In genomic region chr18:73884868-73885267, GRCh38 we compare ENCODE assay signal across 28 cellular contexts.
"Had no signal": no experiment of that assay in that cellular context is flagged by ENCODE, and none has a peak within 500 bp of the region (broad histone marks: within the 10 kb centered on the region; RNA-seq: fewer than 3 reads in every experiment).

No MANE protein-coding gene starts in this region.

- H3K27me3 ChIP-seq: stomach, suprapubic skin, testis, thyroid gland, tibial artery, tibial nerve, transverse colon, upper lobe of left lung, upper lobe of right lung, uterus, vagina had no signal

- H3K4me1 ChIP-seq: stomach, suprapubic skin, testis, thyroid gland, tibial artery, tibial nerve, transverse colon, upper lobe of left lung, upper lobe of right lung, uterus, vagina had no signal

- DNase-seq: stimulated activated CD4-positive, alpha-beta T cell treated with anti-CD3 and anti-CD28 coated beads, Interleukin-2, amount 100 ng/mL, for 48 hours; stimulated activated CD4-positive, alpha-beta T cell treated with anti-CD3 and anti-CD28 coated beads, Interleukin-4, amount 100 ng/mL, for 1 hour; stimulated activated CD4-positive, alpha-beta T cell treated with anti-CD3 and anti-CD28 coated beads, Interleukin-4, amount 100 ng/mL, for 24 hours; stimulated activated CD4-positive, alpha-beta T cell treated with anti-CD3 and anti-CD28 coated beads, Interleukin-4, amount 100 ng/mL, for 4 hours; stimulated activated CD8-positive, alpha-beta memory T cell treated with anti-CD3 and anti-CD28 coated beads, Interleukin-4, amount 100 ng/mL, for 48 hours; stimulated activated naive B cell treated with anti-CD40 and anti-IgM and Interleukin-4, amounts not matched to agents 10 μg/mL and 1 μg/mL and 100 μg/mL, for 72 hours; stimulated activated naive CD4-positive, alpha-beta T cell; stimulated activated naive CD4-positive, alpha-beta T cell treated with Interleukin-2 at 50 U/mL for 16 hours; stimulated activated naive CD8-positive, alpha-beta T cell treated with anti-CD3 and anti-CD28 coated beads, Interleukin-15, amount 100 ng/mL, for 72 hours; stimulated activated naive CD8-positive, alpha-beta T cell treated with anti-CD3 and anti-CD28 coated beads, Interleukin-15, Interleukin-2, amounts not matched to agents 100 U/mL and 50 U/mL, for 24 hours; stomach; substantia nigra; testis; thyroid gland; tibial artery; transverse colon; trophoblast cell; upper lobe of left lung; upper lobe of right lung; uterus had no signal

- H3K36me3 Mint-ChIP-seq: stimulated activated effector memory CD8-positive, alpha-beta T cell treated with anti-CD3 and anti-CD28 coated beads, Interleukin-12 subunit alpha, Interleukin-12 subunit beta, amount 100 ng/mL, for 72 hours; stimulated activated memory B cell treated with anti-CD40 and anti-IgM and Interleukin-4, amounts not matched to agents 10 μg/mL and 1 μg/mL and 100 μg/mL, for 72 hours; stimulated activated naive B cell treated with anti-CD40 and anti-IgM and Interleukin-4, amounts not matched to agents 10 μg/mL and 1 μg/mL and 100 μg/mL, for 72 hours; type B pancreatic cell had no signal

- H3K27ac ChIP-seq: stomach, suprapubic skin, testis, thoracic aorta, thyroid gland, tibial artery, tibial nerve, transverse colon, upper lobe of left lung, upper lobe of right lung, uterus, vagina had no signal

- H3K27me3 Mint-ChIP-seq: stimulated activated memory B cell treated with anti-CD40 and anti-IgM and Interleukin-4, amounts not matched to agents 10 μg/mL and 1 μg/mL and 100 μg/mL, for 72 hours; stimulated activated naive CD8-positive, alpha-beta T cell treated with anti-CD3 and anti-CD28 coated beads, Interleukin-15, amount 100 ng/mL, for 72 hours; type B pancreatic cell had no signal

- H3K4me3 ChIP-seq: stomach, suprapubic skin, testis, thoracic aorta, thyroid gland, tibial artery, tibial nerve, transverse colon, upper lobe of left lung, upper lobe of right lung, uterus, vagina had no signal

- ATAC-seq: stimulated activated effector memory CD8-positive, alpha-beta T cell treated with anti-CD3 and anti-CD28 coated beads, Interleukin-12 subunit alpha, Interleukin-12 subunit beta, amount 100 ng/mL, for 72 hours; stimulated activated memory B cell treated with anti-CD40 and anti-IgM and Interleukin-4, amounts not matched to agents 10 μg/mL and 1 μg/mL and 100 μg/mL, for 72 hours; stimulated activated naive B cell treated with anti-CD40 and anti-IgM and Interleukin-4, amounts not matched to agents 10 μg/mL and 1 μg/mL and 100 μg/mL, for 72 hours; stimulated activated naive CD8-positive, alpha-beta T cell treated with anti-CD3 and anti-CD28 coated beads, Interleukin-15, amount 100 ng/mL, for 72 hours; stimulated activated naive CD8-positive, alpha-beta T cell treated with anti-CD3 and anti-CD28 coated beads, Interleukin-15, Interleukin-2, amounts not matched to agents 100 U/mL and 50 U/mL, for 24 hours; upper lobe of right lung had no signal

- H3K4me3 Mint-ChIP-seq: stimulated activated effector memory CD8-positive, alpha-beta T cell treated with anti-CD3 and anti-CD28 coated beads, Interleukin-12 subunit alpha, Interleukin-12 subunit beta, amount 100 ng/mL, for 72 hours; stimulated activated memory B cell treated with anti-CD40 and anti-IgM and Interleukin-4, amounts not matched to agents 10 μg/mL and 1 μg/mL and 100 μg/mL, for 72 hours; stimulated activated naive B cell treated with anti-CD40 and anti-IgM and Interleukin-4, amounts not matched to agents 10 μg/mL and 1 μg/mL and 100 μg/mL, for 72 hours; stimulated activated naive CD8-positive, alpha-beta T cell treated with anti-CD3 and anti-CD28 coated beads, Interleukin-15, amount 100 ng/mL, for 72 hours; stimulated activated naive CD8-positive, alpha-beta T cell treated with anti-CD3 and anti-CD28 coated beads, Interleukin-15, Interleukin-2, amounts not matched to agents 100 ng/mL and 50 ng/mL, for 24 hours; type B pancreatic cell had no signal

- H3K4me1 Mint-ChIP-seq: stimulated activated effector memory CD8-positive, alpha-beta T cell treated with anti-CD3 and anti-CD28 coated beads, Interleukin-12 subunit alpha, Interleukin-12 subunit beta, amount 100 ng/mL, for 72 hours; stimulated activated memory B cell treated with anti-CD40 and anti-IgM and Interleukin-4, amounts not matched to agents 10 μg/mL and 1 μg/mL and 100 μg/mL, for 72 hours; stimulated activated naive B cell treated with anti-CD40 and anti-IgM and Interleukin-4, amounts not matched to agents 10 μg/mL and 1 μg/mL and 100 μg/mL, for 72 hours; stimulated activated naive CD8-positive, alpha-beta T cell treated with anti-CD3 and anti-CD28 coated beads, Interleukin-15, amount 100 ng/mL, for 72 hours had no signal

- H3K9me3 Mint-ChIP-seq: stimulated activated memory B cell treated with anti-CD40 and anti-IgM and Interleukin-4, amounts not matched to agents 10 μg/mL and 1 μg/mL and 100 μg/mL, for 72 hours; stimulated activated naive B cell treated with anti-CD40 and anti-IgM and Interleukin-4, amounts not matched to agents 10 μg/mL and 1 μg/mL and 100 μg/mL, for 72 hours; stimulated activated naive CD8-positive, alpha-beta T cell treated with anti-CD3 and anti-CD28 coated beads, Interleukin-15, amount 100 ng/mL, for 72 hours; stimulated activated naive CD8-positive, alpha-beta T cell treated with anti-CD3 and anti-CD28 coated beads, Interleukin-15, Interleukin-2, amounts not matched to agents 100 ng/mL and 50 ng/mL, for 24 hours; type B pancreatic cell had no signal

- H3K36me3 ChIP-seq: stomach, suprapubic skin, thoracic aorta, thyroid gland, tibial artery, tibial nerve, transverse colon, upper lobe of left lung, upper lobe of right lung, uterus, vagina had no signal

- H3K9me3 ChIP-seq: stomach, suprapubic skin, testis, thoracic aorta, thyroid gland, tibial artery, tibial nerve, transverse colon, upper lobe of left lung, upper lobe of right lung, uterus, vagina had no signal

- H3K27ac Mint-ChIP-seq: stimulated activated effector memory CD8-positive, alpha-beta T cell treated with anti-CD3 and anti-CD28 coated beads, Interleukin-12 subunit alpha, Interleukin-12 subunit beta, amount 100 ng/mL, for 72 hours; stimulated activated memory B cell treated with anti-CD40 and anti-IgM and Interleukin-4, amounts not matched to agents 10 μg/mL and 1 μg/mL and 100 μg/mL, for 72 hours; stimulated activated naive B cell treated with anti-CD40 and anti-IgM and Interleukin-4, amounts not matched to agents 10 μg/mL and 1 μg/mL and 100 μg/mL, for 72 hours; stimulated activated naive CD8-positive, alpha-beta T cell treated with anti-CD3 and anti-CD28 coated beads, Interleukin-15, amount 100 ng/mL, for 72 hours; stimulated activated naive CD8-positive, alpha-beta T cell treated with anti-CD3 and anti-CD28 coated beads, Interleukin-15, Interleukin-2, amounts not matched to agents 100 ng/mL and 50 ng/mL, for 24 hours; type B pancreatic cell had no signal
